In the genomic region with DNA sequence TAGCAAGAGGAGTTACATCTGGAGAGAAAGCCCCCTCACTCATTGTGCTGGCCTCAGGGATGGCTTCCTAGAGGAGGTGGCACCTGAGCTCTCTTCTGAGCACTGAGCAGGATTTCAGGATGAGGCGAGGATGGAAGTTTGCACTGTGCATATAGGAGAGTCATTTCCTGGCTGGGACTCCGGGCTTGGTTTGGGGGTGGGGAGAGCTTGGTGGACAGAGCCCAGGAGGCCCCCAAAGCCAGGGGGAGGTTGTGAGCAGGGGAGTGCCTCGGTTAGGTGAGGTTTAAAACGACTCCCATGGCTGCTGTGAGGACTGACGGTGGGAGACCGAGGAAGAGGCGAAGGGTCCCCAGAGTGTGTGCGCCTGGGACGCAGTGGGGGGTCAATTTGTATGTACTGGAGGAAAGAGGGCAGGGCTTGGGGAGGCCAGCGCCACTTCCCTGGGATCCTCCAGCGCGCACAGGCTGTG, we compare ENCODE assay signal across 1 cellular context.
TF ChIP-seq lines count a peak whose summit lies in the region.

No MANE protein-coding gene starts in this region.

TF ChIP-seq in IMR-90, 13 proteins besides CTCF, POLR2A, EP300 and RAD21:
- TF ChIP-seq RCOR1 (IDR thresholded peaks at IDR 0.05; ENCODE audit: insufficient replicate concordance, low read length) (no peak), CEBPB (IDR thresholded peaks at IDR 0.05; ENCODE audit: low read depth, low read length) (no peak), MXI1 (IDR thresholded peaks at IDR 0.05; ENCODE audit: borderline replicate concordance, low read depth, low read length) (no peak), SMC3 (IDR thresholded peaks at IDR 0.05; ENCODE audit: low read depth, low read length) (no peak), CHD1 (IDR thresholded peaks at IDR 0.05; ENCODE audit: low read depth, low read length) (no peak), FOS (IDR thresholded peaks at IDR 0.05; ENCODE audit: low read depth, low read length) (no peak), MAZ (IDR thresholded peaks at IDR 0.05; ENCODE audit: borderline replicate concordance, low read depth, low read length) (no peak), BHLHE40 (IDR thresholded peaks at IDR 0.05; ENCODE audit: low read depth, low read length) (no peak), RFX5 (IDR thresholded peaks at IDR 0.05; ENCODE audit: low read depth, low read length) (no peak)
- TF ChIP-seq, protein P1, sequence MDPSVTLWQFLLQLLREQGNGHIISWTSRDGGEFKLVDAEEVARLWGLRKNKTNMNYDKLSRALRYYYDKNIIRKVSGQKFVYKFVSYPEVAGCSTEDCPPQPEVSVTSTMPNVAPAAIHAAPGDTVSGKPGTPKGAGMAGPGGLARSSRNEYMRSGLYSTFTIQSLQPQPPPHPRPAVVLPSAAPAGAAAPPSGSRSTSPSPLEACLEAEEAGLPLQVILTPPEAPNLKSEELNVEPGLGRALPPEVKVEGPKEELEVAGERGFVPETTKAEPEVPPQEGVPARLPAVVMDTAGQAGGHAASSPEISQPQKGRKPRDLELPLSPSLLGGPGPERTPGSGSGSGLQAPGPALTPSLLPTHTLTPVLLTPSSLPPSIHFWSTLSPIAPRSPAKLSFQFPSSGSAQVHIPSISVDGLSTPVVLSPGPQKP (IDR thresholded peaks at IDR 0.05; ENCODE audit: borderline replicate concordance, low read depth, low read length), result no peak
- TF ChIP-seq, protein P2, sequence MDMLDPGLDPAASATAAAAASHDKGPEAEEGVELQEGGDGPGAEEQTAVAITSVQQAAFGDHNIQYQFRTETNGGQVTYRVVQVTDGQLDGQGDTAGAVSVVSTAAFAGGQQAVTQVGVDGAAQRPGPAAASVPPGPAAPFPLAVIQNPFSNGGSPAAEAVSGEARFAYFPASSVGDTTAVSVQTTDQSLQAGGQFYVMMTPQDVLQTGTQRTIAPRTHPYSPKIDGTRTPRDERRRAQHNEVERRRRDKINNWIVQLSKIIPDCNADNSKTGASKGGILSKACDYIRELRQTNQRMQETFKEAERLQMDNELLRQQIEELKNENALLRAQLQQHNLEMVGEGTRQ (IDR thresholded peaks at IDR 0.05; ENCODE audit: low read depth, low read length), result no peak
